1 cellular context compared by ENCODE assay signal in genomic region chr5:111509119-111509518, GRCh38.
TF ChIP-seq lines count a peak whose summit lies in the region.

No MANE protein-coding gene starts in this region.

TF ChIP-seq in GM23338, 12 proteins besides CTCF, POLR2A, EP300 and RAD21 (continued from another document):
- TF ChIP-seq, protein P1, sequence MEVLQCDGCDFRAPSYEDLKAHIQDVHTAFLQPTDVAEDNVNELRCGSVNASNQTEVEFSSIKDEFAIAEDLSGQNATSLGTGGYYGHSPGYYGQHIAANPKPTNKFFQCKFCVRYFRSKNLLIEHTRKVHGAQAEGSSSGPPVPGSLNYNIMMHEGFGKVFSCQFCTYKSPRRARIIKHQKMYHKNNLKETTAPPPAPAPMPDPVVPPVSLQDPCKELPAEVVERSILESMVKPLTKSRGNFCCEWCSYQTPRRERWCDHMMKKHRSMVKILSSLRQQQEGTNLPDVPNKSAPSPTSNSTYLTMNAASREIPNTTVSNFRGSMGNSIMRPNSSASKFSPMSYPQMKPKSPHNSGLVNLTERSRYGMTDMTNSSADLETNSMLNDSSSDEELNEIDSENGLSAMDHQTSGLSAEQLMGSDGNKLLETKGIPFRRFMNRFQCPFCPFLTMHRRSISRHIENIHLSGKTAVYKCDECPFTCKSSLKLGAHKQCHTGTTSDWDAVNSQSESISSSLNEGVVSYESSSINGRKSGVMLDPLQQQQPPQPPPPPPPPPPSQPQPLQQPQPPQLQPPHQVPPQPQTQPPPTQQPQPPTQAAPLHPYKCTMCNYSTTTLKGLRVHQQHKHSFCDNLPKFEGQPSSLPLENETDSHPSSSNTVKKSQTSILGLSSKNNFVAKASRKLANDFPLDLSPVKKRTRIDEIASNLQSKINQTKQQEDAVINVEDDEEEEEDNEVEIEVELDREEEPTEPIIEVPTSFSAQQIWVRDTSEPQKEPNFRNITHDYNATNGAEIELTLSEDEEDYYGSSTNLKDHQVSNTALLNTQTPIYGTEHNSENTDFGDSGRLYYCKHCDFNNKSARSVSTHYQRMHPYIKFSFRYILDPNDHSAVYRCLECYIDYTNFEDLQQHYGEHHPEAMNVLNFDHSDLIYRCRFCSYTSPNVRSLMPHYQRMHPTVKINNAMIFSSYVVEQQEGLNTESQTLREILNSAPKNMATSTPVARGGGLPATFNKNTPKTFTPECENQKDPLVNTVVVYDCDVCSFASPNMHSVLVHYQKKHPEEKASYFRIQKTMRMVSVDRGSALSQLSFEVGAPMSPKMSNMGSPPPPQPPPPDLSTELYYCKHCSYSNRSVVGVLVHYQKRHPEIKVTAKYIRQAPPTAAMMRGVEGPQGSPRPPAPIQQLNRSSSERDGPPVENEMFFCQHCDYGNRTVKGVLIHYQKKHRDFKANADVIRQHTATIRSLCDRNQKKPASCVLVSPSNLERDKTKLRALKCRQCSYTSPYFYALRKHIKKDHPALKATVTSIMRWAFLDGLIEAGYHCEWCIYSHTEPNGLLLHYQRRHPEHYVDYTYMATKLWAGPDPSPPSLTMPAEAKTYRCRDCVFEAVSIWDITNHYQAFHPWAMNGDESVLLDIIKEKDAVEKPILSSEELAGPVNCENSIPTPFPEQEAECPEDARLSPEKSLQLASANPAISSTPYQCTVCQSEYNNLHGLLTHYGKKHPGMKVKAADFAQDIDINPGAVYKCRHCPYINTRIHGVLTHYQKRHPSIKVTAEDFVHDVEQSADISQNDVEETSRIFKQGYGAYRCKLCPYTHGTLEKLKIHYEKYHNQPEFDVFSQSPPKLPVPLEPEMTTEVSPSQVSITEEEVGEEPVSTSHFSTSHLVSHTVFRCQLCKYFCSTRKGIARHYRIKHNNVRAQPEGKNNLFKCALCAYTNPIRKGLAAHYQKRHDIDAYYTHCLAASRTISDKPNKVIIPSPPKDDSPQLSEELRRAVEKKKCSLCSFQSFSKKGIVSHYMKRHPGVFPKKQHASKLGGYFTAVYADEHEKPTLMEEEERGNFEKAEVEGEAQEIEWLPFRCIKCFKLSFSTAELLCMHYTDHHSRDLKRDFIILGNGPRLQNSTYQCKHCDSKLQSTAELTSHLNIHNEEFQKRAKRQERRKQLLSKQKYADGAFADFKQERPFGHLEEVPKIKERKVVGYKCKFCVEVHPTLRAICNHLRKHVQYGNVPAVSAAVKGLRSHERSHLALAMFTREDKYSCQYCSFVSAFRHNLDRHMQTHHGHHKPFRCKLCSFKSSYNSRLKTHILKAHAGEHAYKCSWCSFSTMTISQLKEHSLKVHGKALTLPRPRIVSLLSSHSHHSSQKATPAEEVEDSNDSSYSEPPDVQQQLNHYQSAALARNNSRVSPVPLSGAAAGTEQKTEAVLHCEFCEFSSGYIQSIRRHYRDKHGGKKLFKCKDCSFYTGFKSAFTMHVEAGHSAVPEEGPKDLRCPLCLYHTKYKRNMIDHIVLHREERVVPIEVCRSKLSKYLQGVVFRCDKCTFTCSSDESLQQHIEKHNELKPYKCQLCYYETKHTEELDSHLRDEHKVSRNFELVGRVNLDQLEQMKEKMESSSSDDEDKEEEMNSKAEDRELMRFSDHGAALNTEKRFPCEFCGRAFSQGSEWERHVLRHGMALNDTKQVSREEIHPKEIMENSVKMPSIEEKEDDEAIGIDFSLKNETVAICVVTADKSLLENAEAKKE (CRISPR knock-in tag; IDR thresholded peaks at IDR 0.05), result no peak
- TF ChIP-seq ZNF114 (CRISPR knock-in tag; IDR thresholded peaks at IDR 0.05) (no peak), POLR2AphosphoS5 (IDR thresholded peaks at IDR 0.05; ENCODE audit: low read depth) (no peak), JUNB (IDR thresholded peaks at IDR 0.05; ENCODE audit: unreplicated experiment) (no peak), STAT1 (IDR thresholded peaks at IDR 0.05; ENCODE audit: unreplicated experiment) (no peak), CREB1 (CRISPR knock-in tag; IDR thresholded peaks at IDR 0.05; ENCODE audit: low read depth) (no peak), EZH2 (IDR thresholded peaks at IDR 0.05; ENCODE audit: low read depth, unreplicated experiment) (no peak), EZH2phosphoT487 (IDR thresholded peaks at IDR 0.05; ENCODE audit: unreplicated experiment) (no peak), NANOG (IDR thresholded peaks at IDR 0.05; ENCODE audit: borderline replicate concordance) (no peak)
- TF ChIP-seq, protein P2, sequence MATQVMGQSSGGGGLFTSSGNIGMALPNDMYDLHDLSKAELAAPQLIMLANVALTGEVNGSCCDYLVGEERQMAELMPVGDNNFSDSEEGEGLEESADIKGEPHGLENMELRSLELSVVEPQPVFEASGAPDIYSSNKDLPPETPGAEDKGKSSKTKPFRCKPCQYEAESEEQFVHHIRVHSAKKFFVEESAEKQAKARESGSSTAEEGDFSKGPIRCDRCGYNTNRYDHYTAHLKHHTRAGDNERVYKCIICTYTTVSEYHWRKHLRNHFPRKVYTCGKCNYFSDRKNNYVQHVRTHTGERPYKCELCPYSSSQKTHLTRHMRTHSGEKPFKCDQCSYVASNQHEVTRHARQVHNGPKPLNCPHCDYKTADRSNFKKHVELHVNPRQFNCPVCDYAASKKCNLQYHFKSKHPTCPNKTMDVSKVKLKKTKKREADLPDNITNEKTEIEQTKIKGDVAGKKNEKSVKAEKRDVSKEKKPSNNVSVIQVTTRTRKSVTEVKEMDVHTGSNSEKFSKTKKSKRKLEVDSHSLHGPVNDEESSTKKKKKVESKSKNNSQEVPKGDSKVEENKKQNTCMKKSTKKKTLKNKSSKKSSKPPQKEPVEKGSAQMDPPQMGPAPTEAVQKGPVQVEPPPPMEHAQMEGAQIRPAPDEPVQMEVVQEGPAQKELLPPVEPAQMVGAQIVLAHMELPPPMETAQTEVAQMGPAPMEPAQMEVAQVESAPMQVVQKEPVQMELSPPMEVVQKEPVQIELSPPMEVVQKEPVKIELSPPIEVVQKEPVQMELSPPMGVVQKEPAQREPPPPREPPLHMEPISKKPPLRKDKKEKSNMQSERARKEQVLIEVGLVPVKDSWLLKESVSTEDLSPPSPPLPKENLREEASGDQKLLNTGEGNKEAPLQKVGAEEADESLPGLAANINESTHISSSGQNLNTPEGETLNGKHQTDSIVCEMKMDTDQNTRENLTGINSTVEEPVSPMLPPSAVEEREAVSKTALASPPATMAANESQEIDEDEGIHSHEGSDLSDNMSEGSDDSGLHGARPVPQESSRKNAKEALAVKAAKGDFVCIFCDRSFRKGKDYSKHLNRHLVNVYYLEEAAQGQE (IDR thresholded peaks at IDR 0.05; ENCODE audit: unreplicated experiment), result no peak
- TF ChIP-seq, protein P3, sequence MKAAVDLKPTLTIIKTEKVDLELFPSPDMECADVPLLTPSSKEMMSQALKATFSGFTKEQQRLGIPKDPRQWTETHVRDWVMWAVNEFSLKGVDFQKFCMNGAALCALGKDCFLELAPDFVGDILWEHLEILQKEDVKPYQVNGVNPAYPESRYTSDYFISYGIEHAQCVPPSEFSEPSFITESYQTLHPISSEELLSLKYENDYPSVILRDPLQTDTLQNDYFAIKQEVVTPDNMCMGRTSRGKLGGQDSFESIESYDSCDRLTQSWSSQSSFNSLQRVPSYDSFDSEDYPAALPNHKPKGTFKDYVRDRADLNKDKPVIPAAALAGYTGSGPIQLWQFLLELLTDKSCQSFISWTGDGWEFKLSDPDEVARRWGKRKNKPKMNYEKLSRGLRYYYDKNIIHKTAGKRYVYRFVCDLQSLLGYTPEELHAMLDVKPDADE (IDR thresholded peaks at IDR 0.05), result no peak
